Comparison of ENCODE assay signal across 25 cellular contexts in genomic region chr17:3867106-3867505, GRCh38. TPM values are rescaled to one million over a fixed set of nuclear protein-coding genes. Genes with fewer than 3 reads are reported as not detected.
DNase-seq lines count a peak whose midpoint lies in the region; ATAC-seq and TF ChIP-seq lines count a peak whose summit lies in the region.
"Had no signal": no experiment of that assay in that cellular context is flagged by ENCODE, and none has a peak within 500 bp of the region (broad histone marks: within the 10 kb centered on the region; RNA-seq: fewer than 3 reads in every experiment).

No MANE protein-coding gene starts in this region.

- H3K4me3 ChIP-seq in adrenal gland = no peak overlapping the region
- H3K4me3 ChIP-seq: GM23338, SJSA1 had no signal

- TF ChIP-seq POLR2A in adrenal gland (IDR thresholded peaks at IDR 0.05) = no peak

- peak overlapping the region in 3 of 5 donors; percentile 45 to 76 (median 60) for H3K27ac ChIP-seq in adrenal gland
- H3K27ac ChIP-seq: SJSA1 had no signal

- peak; percentile 56 for DNase-seq in natural killer cell treated with Interleukin-12 subunit alpha and Interleukin-12 subunit beta and Interleukin-15 and Interleukin-18, amount 100 ng/mL, for 72 hours (ENCODE audit: low spot score)
- DNase-seq in natural killer cell (no peak), adrenal gland (peak in 1 of 7 donors; percentile 28), naive B cell (no peak), progenitor cell of endocrine pancreas (ENCODE audit: low spot score, unreplicated experiment) (no peak)
- DNase-seq in stimulated activated naive B cell treated with anti-CD40 and anti-IgM and Interleukin-4, amounts not matched to agents 10 μg/mL and 1 μg/mL and 100 μg/mL, for 72 hours = no peak
- DNase-seq in activated CD4-positive, alpha-beta T cell treated with anti-CD3 and anti-CD28 coated beads, Interleukin-2, amount 10 ng/mL, durations not matched to agents 7 days and 5 days = no peak
- DNase-seq: 8988T; ACHN; CD4-positive, alpha-beta memory T cell; COR-L47; HCEC 1CT; Karpas-422; NCI-H1092 treated with DMSO at 0.1 percent for 48 hours; NCI-H1436 treated with DMSO at 0.1 percent for 48 hours; NCI-H187 treated with DMSO at 0.1 percent for 48 hours; NCI-H446 treated with DMSO at 0.1 percent for 48 hours; NCI-H526; NCI-H82; NK-92 treated with Interleukin-12 subunit alpha and Interleukin-12 subunit beta, amount 100 ng/mL, for 24 hours; Right ventricle myocardium superior; RPMI8226 had no signal

- intact Hi-C loops in natural killer cell (cut with micrococcal nuclease) = no loop called here
- intact Hi-C loops in adrenal gland (cut with DNase I) = no loop called here

- no peak overlapping the region for H3K27ac Mint-ChIP-seq in natural killer cell treated with Interleukin-12 subunit alpha and Interleukin-12 subunit beta and Interleukin-15 and Interleukin-18, amount 100 ng/mL, for 72 hours
- H3K27ac Mint-ChIP-seq in natural killer cell (peak overlapping the region in 1 of 2 donors; percentile 22), naive B cell (peak overlapping the region in 4 of 6 donors; percentile 2 to 91 (median 74)), progenitor cell of endocrine pancreas (no peak overlapping the region)
- peak overlapping the region; percentile 66 for H3K27ac Mint-ChIP-seq in stimulated activated naive B cell treated with anti-CD40 and anti-IgM and Interleukin-4, amounts not matched to agents 10 μg/mL and 1 μg/mL and 100 μg/mL, for 72 hours
- no peak overlapping the region for H3K27ac Mint-ChIP-seq in activated CD4-positive, alpha-beta T cell treated with anti-CD3 and anti-CD28 coated beads, Interleukin-2, amount 10 ng/mL, durations not matched to agents 7 days and 5 days
- H3K27ac Mint-ChIP-seq: GM23338 had no signal

- POLR2A ChIA-PET in activated CD4-positive, alpha-beta T cell treated with anti-CD3 and anti-CD28 coated beads, Interleukin-2, amount 10 ng/mL, durations not matched to agents 7 days and 5 days (lab: Charles Lee) = no interaction called here

- TF ChIP-seq CTCF in natural killer cell (IDR thresholded peaks at IDR 0.05) (no peak), adrenal gland (IDR thresholded peaks at IDR 0.05) (no peak), progenitor cell of endocrine pancreas (IDR thresholded peaks at IDR 0.05; ENCODE audit: unreplicated experiment) (no peak)

- H3K36me3 Mint-ChIP-seq in natural killer cell treated with Interleukin-12 subunit alpha and Interleukin-12 subunit beta and Interleukin-15 and Interleukin-18, amount 100 ng/mL, for 72 hours = no peaks in the 10 kb centered on the region
- H3K36me3 Mint-ChIP-seq in natural killer cell (no peaks in the 10 kb centered on the region), naive B cell (peaks cover 0 to 8% of the 10 kb centered on the region in 2 donors), progenitor cell of endocrine pancreas (ENCODE audit: insufficient read depth) (peaks cover 1% of the 10 kb centered on the region)
- peaks cover 19 to 36% of the 10 kb centered on the region in 2 donors for H3K36me3 Mint-ChIP-seq in stimulated activated naive B cell treated with anti-CD40 and anti-IgM and Interleukin-4, amounts not matched to agents 10 μg/mL and 1 μg/mL and 100 μg/mL, for 72 hours
- H3K36me3 Mint-ChIP-seq in activated CD4-positive, alpha-beta T cell treated with anti-CD3 and anti-CD28 coated beads, Interleukin-2, amount 10 ng/mL, durations not matched to agents 7 days and 5 days (ENCODE audit: low read depth) = no peaks in the 10 kb centered on the region

- H3K4me1 ChIP-seq in adrenal gland (replicated peaks in 1 of 2) = peaks cover 13 to 14% of the 10 kb centered on the region in 2 donors

- ATAC-seq in natural killer cell treated with Interleukin-12 subunit alpha and Interleukin-12 subunit beta and Interleukin-15 and Interleukin-18, amount 100 ng/mL, for 72 hours = no peak
- ATAC-seq in natural killer cell (no peak), naive B cell (ENCODE audit: low read depth in 2 of 2) (no peak), HG03280 (IDR thresholded peaks at IDR 0.05; ENCODE audit: unreplicated experiment) (no peak)
- no peak for ATAC-seq in stimulated activated naive B cell treated with anti-CD40 and anti-IgM and Interleukin-4, amounts not matched to agents 10 μg/mL and 1 μg/mL and 100 μg/mL, for 72 hours (replicated peaks)
- ATAC-seq: GM23338 had no signal

- WGBS in adrenal gland, 4 donors = 79 to 93% (median 84%) methylated on average over 17 of the region's 17 CpGs

- H3K9me3 Mint-ChIP-seq in natural killer cell treated with Interleukin-12 subunit alpha and Interleukin-12 subunit beta and Interleukin-15 and Interleukin-18, amount 100 ng/mL, for 72 hours = no peaks in the 10 kb centered on the region
- no peaks in the 10 kb centered on the region for H3K9me3 Mint-ChIP-seq in natural killer cell
- no peaks in the 10 kb centered on the region for H3K9me3 Mint-ChIP-seq in naive B cell
- no peaks in the 10 kb centered on the region for H3K9me3 Mint-ChIP-seq in stimulated activated naive B cell treated with anti-CD40 and anti-IgM and Interleukin-4, amounts not matched to agents 10 μg/mL and 1 μg/mL and 100 μg/mL, for 72 hours
- no peaks in the 10 kb centered on the region for H3K9me3 Mint-ChIP-seq in progenitor cell of endocrine pancreas (ENCODE audit: low read depth)
- no peaks in the 10 kb centered on the region for H3K9me3 Mint-ChIP-seq in activated CD4-positive, alpha-beta T cell treated with anti-CD3 and anti-CD28 coated beads, Interleukin-2, amount 10 ng/mL, durations not matched to agents 7 days and 5 days
- H3K9me3 Mint-ChIP-seq: CD4-positive, alpha-beta memory T cell; GM23338 had no signal

- no peak overlapping the region for H3K4me3 Mint-ChIP-seq in natural killer cell treated with Interleukin-12 subunit alpha and Interleukin-12 subunit beta and Interleukin-15 and Interleukin-18, amount 100 ng/mL, for 72 hours
- H3K4me3 Mint-ChIP-seq in natural killer cell (no peak overlapping the region), naive B cell (no peak overlapping the region), progenitor cell of endocrine pancreas (ENCODE audit: low read depth) (no peak overlapping the region)
- no peak overlapping the region for H3K4me3 Mint-ChIP-seq in stimulated activated naive B cell treated with anti-CD40 and anti-IgM and Interleukin-4, amounts not matched to agents 10 μg/mL and 1 μg/mL and 100 μg/mL, for 72 hours
- H3K4me3 Mint-ChIP-seq in activated CD4-positive, alpha-beta T cell treated with anti-CD3 and anti-CD28 coated beads, Interleukin-2, amount 10 ng/mL, durations not matched to agents 7 days and 5 days = no peak overlapping the region
- H3K4me3 Mint-ChIP-seq: CD4-positive, alpha-beta memory T cell; GM23338 had no signal

- H3K4me1 Mint-ChIP-seq in natural killer cell treated with Interleukin-12 subunit alpha and Interleukin-12 subunit beta and Interleukin-15 and Interleukin-18, amount 100 ng/mL, for 72 hours (ENCODE audit: low read depth in 2 of 2) = peaks cover 7 to 8% of the 10 kb centered on the region in 2 donors
- H3K4me1 Mint-ChIP-seq in natural killer cell (peaks cover 8 to 14% of the 10 kb centered on the region in 2 donors), naive B cell (peaks cover 7 to 12% (median 7%) of the 10 kb centered on the region in 3 donors), progenitor cell of endocrine pancreas (ENCODE audit: low read depth) (no peaks in the 10 kb centered on the region)
- peaks cover 5 to 9% of the 10 kb centered on the region in 2 donors for H3K4me1 Mint-ChIP-seq in stimulated activated naive B cell treated with anti-CD40 and anti-IgM and Interleukin-4, amounts not matched to agents 10 μg/mL and 1 μg/mL and 100 μg/mL, for 72 hours
- H3K4me1 Mint-ChIP-seq in activated CD4-positive, alpha-beta T cell treated with anti-CD3 and anti-CD28 coated beads, Interleukin-2, amount 10 ng/mL, durations not matched to agents 7 days and 5 days = peaks cover 10% of the 10 kb centered on the region
- H3K4me1 Mint-ChIP-seq: CD4-positive, alpha-beta memory T cell; GM23338 had no signal

- no peaks in the 10 kb centered on the region for H3K27me3 Mint-ChIP-seq in natural killer cell treated with Interleukin-12 subunit alpha and Interleukin-12 subunit beta and Interleukin-15 and Interleukin-18, amount 100 ng/mL, for 72 hours
- no peaks in the 10 kb centered on the region for H3K27me3 Mint-ChIP-seq in natural killer cell (ENCODE audit: low read depth in 2 of 2)
- H3K27me3 Mint-ChIP-seq in naive B cell = no peaks in the 10 kb centered on the region
- H3K27me3 Mint-ChIP-seq in stimulated activated naive B cell treated with anti-CD40 and anti-IgM and Interleukin-4, amounts not matched to agents 10 μg/mL and 1 μg/mL and 100 μg/mL, for 72 hours = no peaks in the 10 kb centered on the region
- H3K27me3 Mint-ChIP-seq in progenitor cell of endocrine pancreas = no peaks in the 10 kb centered on the region
- H3K27me3 Mint-ChIP-seq in activated CD4-positive, alpha-beta T cell treated with anti-CD3 and anti-CD28 coated beads, Interleukin-2, amount 10 ng/mL, durations not matched to agents 7 days and 5 days = no peaks in the 10 kb centered on the region
- H3K27me3 Mint-ChIP-seq: CD4-positive, alpha-beta memory T cell had no signal

- H3K27me3 ChIP-seq in adrenal gland = no peaks in the 10 kb centered on the region
- H3K27me3 ChIP-seq: SJSA1 had no signal

- peaks cover 0 to 3% of the 10 kb centered on the region in 2 donors for H3K36me3 ChIP-seq in adrenal gland (replicated peaks in 1 of 2)

- CTCF ChIA-PET in activated CD4-positive, alpha-beta T cell treated with anti-CD3 and anti-CD28 coated beads, Interleukin-2, amount 10 ng/mL, durations not matched to agents 7 days and 5 days (lab: Charles Lee) = interaction anchor here (4.1 kb wide), 1 partner anchor 21 kb away, joined by 21 read pairs; the partner anchor contains the start of gene NCBP3

- no peaks in the 10 kb centered on the region for H3K9me3 ChIP-seq in adrenal gland (replicated peaks in 1 of 3)
- H3K9me3 ChIP-seq: SJSA1 had no signal

RNA-seq across cellular contexts. Expression of gene NCBP3, which starts 21.1 kb away (rescaled TPM):
- total RNA-seq in natural killer cell treated with Interleukin-12 subunit alpha and Interleukin-12 subunit beta and Interleukin-15 and Interleukin-18, amount 100 ng/mL, for 72 hours = 10 to 100 TPM; 52.4 to 71.9 TPM
- 10 to 100 TPM; 55.9 to 60.7 (median 58.1) TPM for total RNA-seq in natural killer cell
- 10 to 100 TPM; 11.0 to 30.3 (median 21.5) TPM for total RNA-seq in adrenal gland
- 10 to 100 TPM; 21.9 to 36.6 (median 22.8) TPM for polyA plus RNA-seq in adrenal gland
- 10 to 100 TPM in 5 of 6 donors, 1 to 10 TPM in 1; 9.4 to 34.1 (median 13.2) TPM for polyA plus RNA-seq in naive B cell (ENCODE audit: low read depth in 6 of 6)
- 90.4 and 90.9 TPM in 2 replicates for total RNA-seq in progenitor cell of endocrine pancreas
- total RNA-seq in activated CD4-positive, alpha-beta T cell treated with anti-CD3 and anti-CD28 coated beads, Interleukin-2, amount 10 ng/mL, durations not matched to agents 7 days and 5 days = 10 to 100 TPM; 43.6 to 43.7 TPM

RNA-seq across cellular contexts. Expression of gene CAMKK1, which starts 25.7 kb away (rescaled TPM):
- total RNA-seq in natural killer cell treated with Interleukin-12 subunit alpha and Interleukin-12 subunit beta and Interleukin-15 and Interleukin-18, amount 100 ng/mL, for 72 hours = 1 to 10 TPM; 1.5 to 3.3 TPM
- total RNA-seq in natural killer cell = 1 to 10 TPM; 3.2 to 4.3 (median 3.9) TPM
- total RNA-seq in adrenal gland = 10 to 100 TPM in 6 of 8 donors, 1 to 10 TPM in 2; 6.0 to 17.9 (median 10.8) TPM
- polyA plus RNA-seq in adrenal gland = 10 to 100 TPM in 2 of 3 donors, 1 to 10 TPM in 1; 6.9 to 28.2 (median 10.6) TPM
- polyA plus RNA-seq in naive B cell (ENCODE audit: low read depth in 6 of 6) = 1 to 10 TPM in 4 of 6 donors, under 1 TPM in 2; 0.69 to 1.4 (median 1.1) TPM
- 3.3 and 3.6 TPM in 2 replicates for total RNA-seq in progenitor cell of endocrine pancreas
- total RNA-seq in activated CD4-positive, alpha-beta T cell treated with anti-CD3 and anti-CD28 coated beads, Interleukin-2, amount 10 ng/mL, durations not matched to agents 7 days and 5 days = 1 to 10 TPM; 3.4 to 4.0 TPM

RNA-seq across cellular contexts. Expression of gene P2RX1, which starts 49.2 kb away (rescaled TPM):
- 1 to 10 TPM; 3.9 TPM for total RNA-seq in natural killer cell treated with Interleukin-12 subunit alpha and Interleukin-12 subunit beta and Interleukin-15 and Interleukin-18, amount 100 ng/mL, for 72 hours
- 10 to 100 TPM in 2 of 3 donors, 1 to 10 TPM in 1; 2.3 to 15.3 (median 13.4) TPM for total RNA-seq in natural killer cell
- 1 to 10 TPM in 4 of 8 donors, under 1 TPM in 4; 0.42 to 2.1 (median 0.92) TPM for total RNA-seq in adrenal gland
- polyA plus RNA-seq in adrenal gland = 1 to 10 TPM in 2 of 3 donors, under 1 TPM in 1; 0.59 to 8.6 (median 3.3) TPM
- 10 to 100 TPM in 5 of 6 donors, 1 to 10 TPM in 1; 2.3 to 20.2 (median 15.1) TPM for polyA plus RNA-seq in naive B cell (ENCODE audit: low read depth in 6 of 6)
- 0.19 and 0.60 TPM in 2 replicates for total RNA-seq in progenitor cell of endocrine pancreas
- total RNA-seq in activated CD4-positive, alpha-beta T cell treated with anti-CD3 and anti-CD28 coated beads, Interleukin-2, amount 10 ng/mL, durations not matched to agents 7 days and 5 days = under 1 TPM in 1 of 2 experiments, not detected in 1; 0.12 TPM
- total RNA-seq: CD4-positive, alpha-beta memory T cell had no signal
- polyA plus RNA-seq: CD4-positive, alpha-beta memory T cell had no signal

Comparison
In these comparisons a context has a peak if more than half of its experiments do, and no peak if none do; other contexts are left out.
1. H3K27ac Mint-ChIP-seq: peak in naive B cell (4 of 6) and stimulated activated naive B cell treated with anti-CD40 and anti-IgM and Interleukin-4, amounts not matched to agents 10 μg/mL and 1 μg/mL and 100 μg/mL, for 72 hours (single experiment); none in natural killer cell treated with Interleukin-12 subunit alpha and Interleukin-12 subunit beta and Interleukin-15 and Interleukin-18, amount 100 ng/mL, for 72 hours (0 of 2), progenitor cell of endocrine pancreas (single experiment) and activated CD4-positive, alpha-beta T cell treated with anti-CD3 and anti-CD28 coated beads, Interleukin-2, amount 10 ng/mL, durations not matched to agents 7 days and 5 days (single experiment).